Comparison of ENCODE assay signal across 1 cellular context in the genomic region with DNA sequence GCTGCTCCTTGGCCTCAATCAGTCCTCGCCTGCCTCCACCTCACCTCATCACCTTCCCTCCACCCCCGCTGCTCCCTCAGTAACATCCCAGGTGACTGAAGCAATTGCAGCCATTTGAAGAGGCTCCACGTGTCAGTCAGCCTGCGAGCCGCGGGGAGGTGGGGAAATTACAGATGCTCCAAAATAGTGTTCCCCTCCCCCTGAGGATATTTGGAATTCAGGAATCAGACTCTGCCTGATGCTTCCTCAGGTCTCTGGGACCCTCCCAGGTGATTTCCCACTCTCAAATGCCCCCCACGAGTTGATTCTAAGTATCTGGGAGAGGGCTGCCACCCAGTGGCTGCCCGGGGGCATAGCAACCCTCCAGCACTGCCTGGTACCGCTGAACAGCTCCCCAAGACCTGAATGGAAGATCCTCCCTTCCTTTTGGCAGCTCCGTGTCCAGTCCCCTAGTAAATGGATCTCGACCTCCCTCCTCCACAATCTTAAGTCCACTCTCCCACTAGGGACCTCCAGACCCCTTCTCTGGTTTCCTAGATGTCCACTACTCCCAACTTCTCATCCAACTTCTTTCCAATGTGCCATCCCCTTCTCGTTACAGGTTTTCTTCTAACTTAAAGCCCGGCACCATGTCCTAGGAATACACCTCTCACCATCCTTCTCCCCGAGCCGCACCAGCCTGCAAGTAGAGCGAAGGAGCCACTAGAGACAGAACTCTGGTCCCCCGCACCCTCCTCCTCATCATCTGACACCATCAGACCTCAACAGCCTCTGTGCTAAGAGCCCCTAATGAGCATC.
A peak's percentile ranks its signal among the peaks of the same experiment; 100 is the strongest.
TF ChIP-seq lines count a peak whose summit lies in the region.

No MANE protein-coding gene starts in this region.

TF ChIP-seq in K562, 482 proteins besides CTCF, POLR2A, EP300 and RAD21 (continues in another document):
- TF ChIP-seq ZNF408 (CRISPR knock-in tag; IDR thresholded peaks at IDR 0.05; ENCODE audit: low read depth): no peak
- TF ChIP-seq VEZF1 (CRISPR knock-in tag; IDR thresholded peaks at IDR 0.05): 0 out of 2 replicates have a peak, but pooled peaks have one; percentile 30
- no peak for TF ChIP-seq POLR3G (IDR thresholded peaks at IDR 0.05; ENCODE audit: extremely low read depth, insufficient read length, insufficient replicate concordance)
- no peak for TF ChIP-seq TAF7 (tag; IDR thresholded peaks at IDR 0.05)
- peak; percentile 35; the same call in 1 of the 2 replicates for TF ChIP-seq STAG1 (CRISPR knock-in tag; IDR thresholded peaks at IDR 0.05; ENCODE audit: borderline replicate concordance)
- no peak for TF ChIP-seq NR4A1 (CRISPR knock-in tag; IDR thresholded peaks at IDR 0.05)
- no peak for TF ChIP-seq NR4A1 (tag; IDR thresholded peaks at IDR 0.05)
- no peak for TF ChIP-seq SMAD2 (IDR thresholded peaks at IDR 0.05; ENCODE audit: low read depth, low read length)
- TF ChIP-seq, protein P1, sequence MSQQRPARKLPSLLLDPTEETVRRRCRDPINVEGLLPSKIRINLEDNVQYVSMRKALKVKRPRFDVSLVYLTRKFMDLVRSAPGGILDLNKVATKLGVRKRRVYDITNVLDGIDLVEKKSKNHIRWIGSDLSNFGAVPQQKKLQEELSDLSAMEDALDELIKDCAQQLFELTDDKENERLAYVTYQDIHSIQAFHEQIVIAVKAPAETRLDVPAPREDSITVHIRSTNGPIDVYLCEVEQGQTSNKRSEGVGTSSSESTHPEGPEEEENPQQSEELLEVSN (IDR thresholded peaks at IDR 0.05; ENCODE audit: borderline replicate concordance in 1 of 2, extremely low read depth in 1 of 2, insufficient read depth in 1 of 2, insufficient read length in 1 of 2, low read depth in 1 of 2, low read length in 1 of 2, poor library complexity in 1 of 2, severe bottlenecking in 1 of 2): peak; percentile 40 to 78
- TF ChIP-seq ZNF175 (CRISPR knock-in tag; IDR thresholded peaks at IDR 0.05; ENCODE audit: low read depth): no peak
- no peak for TF ChIP-seq THRAP3 (IDR thresholded peaks at IDR 0.05; ENCODE audit: borderline replicate concordance)
- TF ChIP-seq POLR2H (tag; IDR thresholded peaks at IDR 0.05; ENCODE audit: low read depth): no peak
- peak in 1 of 2 experiments; percentile 30; a peak in 1 of 4 replicates for TF ChIP-seq HDAC1 (IDR thresholded peaks at IDR 0.05)
- TF ChIP-seq, protein P2, sequence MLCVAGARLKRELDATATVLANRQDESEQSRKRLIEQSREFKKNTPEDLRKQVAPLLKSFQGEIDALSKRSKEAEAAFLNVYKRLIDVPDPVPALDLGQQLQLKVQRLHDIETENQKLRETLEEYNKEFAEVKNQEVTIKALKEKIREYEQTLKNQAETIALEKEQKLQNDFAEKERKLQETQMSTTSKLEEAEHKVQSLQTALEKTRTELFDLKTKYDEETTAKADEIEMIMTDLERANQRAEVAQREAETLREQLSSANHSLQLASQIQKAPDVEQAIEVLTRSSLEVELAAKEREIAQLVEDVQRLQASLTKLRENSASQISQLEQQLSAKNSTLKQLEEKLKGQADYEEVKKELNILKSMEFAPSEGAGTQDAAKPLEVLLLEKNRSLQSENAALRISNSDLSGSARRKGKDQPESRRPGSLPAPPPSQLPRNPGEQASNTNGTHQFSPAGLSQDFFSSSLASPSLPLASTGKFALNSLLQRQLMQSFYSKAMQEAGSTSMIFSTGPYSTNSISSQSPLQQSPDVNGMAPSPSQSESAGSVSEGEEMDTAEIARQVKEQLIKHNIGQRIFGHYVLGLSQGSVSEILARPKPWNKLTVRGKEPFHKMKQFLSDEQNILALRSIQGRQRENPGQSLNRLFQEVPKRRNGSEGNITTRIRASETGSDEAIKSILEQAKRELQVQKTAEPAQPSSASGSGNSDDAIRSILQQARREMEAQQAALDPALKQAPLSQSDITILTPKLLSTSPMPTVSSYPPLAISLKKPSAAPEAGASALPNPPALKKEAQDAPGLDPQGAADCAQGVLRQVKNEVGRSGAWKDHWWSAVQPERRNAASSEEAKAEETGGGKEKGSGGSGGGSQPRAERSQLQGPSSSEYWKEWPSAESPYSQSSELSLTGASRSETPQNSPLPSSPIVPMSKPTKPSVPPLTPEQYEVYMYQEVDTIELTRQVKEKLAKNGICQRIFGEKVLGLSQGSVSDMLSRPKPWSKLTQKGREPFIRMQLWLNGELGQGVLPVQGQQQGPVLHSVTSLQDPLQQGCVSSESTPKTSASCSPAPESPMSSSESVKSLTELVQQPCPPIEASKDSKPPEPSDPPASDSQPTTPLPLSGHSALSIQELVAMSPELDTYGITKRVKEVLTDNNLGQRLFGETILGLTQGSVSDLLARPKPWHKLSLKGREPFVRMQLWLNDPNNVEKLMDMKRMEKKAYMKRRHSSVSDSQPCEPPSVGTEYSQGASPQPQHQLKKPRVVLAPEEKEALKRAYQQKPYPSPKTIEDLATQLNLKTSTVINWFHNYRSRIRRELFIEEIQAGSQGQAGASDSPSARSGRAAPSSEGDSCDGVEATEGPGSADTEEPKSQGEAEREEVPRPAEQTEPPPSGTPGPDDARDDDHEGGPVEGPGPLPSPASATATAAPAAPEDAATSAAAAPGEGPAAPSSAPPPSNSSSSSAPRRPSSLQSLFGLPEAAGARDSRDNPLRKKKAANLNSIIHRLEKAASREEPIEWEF (CRISPR knock-in tag; IDR thresholded peaks at IDR 0.05): no peak
- no peak for TF ChIP-seq EHMT2 (IDR thresholded peaks at IDR 0.05)
- peak; percentile 91 for TF ChIP-seq CC2D1A (IDR thresholded peaks at IDR 0.05)
- no peak for TF ChIP-seq CHD2 (IDR thresholded peaks at IDR 0.05; ENCODE audit: low read depth, low read length)
- no peak for TF ChIP-seq ZNF282 (CRISPR knock-in tag; IDR thresholded peaks at IDR 0.05)
- TF ChIP-seq ZNF586 (CRISPR knock-in tag; conservative IDR thresholded peaks at IDR 0.05): no peak
- TF ChIP-seq TRIM28 (IDR thresholded peaks at IDR 0.05): no peak
- TF ChIP-seq, protein P3, sequence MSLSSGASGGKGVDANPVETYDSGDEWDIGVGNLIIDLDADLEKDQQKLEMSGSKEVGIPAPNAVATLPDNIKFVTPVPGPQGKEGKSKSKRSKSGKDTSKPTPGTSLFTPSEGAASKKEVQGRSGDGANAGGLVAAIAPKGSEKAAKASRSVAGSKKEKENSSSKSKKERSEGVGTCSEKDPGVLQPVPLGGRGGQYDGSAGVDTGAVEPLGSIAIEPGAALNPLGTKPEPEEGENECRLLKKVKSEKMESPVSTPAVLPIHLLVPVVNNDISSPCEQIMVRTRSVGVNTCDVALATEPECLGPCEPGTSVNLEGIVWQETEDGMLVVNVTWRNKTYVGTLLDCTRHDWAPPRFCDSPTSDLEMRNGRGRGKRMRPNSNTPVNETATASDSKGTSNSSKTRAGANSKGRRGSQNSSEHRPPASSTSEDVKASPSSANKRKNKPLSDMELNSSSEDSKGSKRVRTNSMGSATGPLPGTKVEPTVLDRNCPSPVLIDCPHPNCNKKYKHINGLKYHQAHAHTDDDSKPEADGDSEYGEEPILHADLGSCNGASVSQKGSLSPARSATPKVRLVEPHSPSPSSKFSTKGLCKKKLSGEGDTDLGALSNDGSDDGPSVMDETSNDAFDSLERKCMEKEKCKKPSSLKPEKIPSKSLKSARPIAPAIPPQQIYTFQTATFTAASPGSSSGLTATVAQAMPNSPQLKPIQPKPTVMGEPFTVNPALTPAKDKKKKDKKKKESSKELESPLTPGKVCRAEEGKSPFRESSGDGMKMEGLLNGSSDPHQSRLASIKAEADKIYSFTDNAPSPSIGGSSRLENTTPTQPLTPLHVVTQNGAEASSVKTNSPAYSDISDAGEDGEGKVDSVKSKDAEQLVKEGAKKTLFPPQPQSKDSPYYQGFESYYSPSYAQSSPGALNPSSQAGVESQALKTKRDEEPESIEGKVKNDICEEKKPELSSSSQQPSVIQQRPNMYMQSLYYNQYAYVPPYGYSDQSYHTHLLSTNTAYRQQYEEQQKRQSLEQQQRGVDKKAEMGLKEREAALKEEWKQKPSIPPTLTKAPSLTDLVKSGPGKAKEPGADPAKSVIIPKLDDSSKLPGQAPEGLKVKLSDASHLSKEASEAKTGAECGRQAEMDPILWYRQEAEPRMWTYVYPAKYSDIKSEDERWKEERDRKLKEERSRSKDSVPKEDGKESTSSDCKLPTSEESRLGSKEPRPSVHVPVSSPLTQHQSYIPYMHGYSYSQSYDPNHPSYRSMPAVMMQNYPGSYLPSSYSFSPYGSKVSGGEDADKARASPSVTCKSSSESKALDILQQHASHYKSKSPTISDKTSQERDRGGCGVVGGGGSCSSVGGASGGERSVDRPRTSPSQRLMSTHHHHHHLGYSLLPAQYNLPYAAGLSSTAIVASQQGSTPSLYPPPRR (CRISPR knock-in tag; IDR thresholded peaks at IDR 0.05; ENCODE audit: borderline replicate concordance): no peak
- no peak for TF ChIP-seq ZNF764 (CRISPR knock-in tag; IDR thresholded peaks at IDR 0.05; ENCODE audit: low read depth)
- TF ChIP-seq ZNF507 (tag; conservative IDR thresholded peaks at IDR 0.05): no peak
- TF ChIP-seq ZNF274 (IDR thresholded peaks at IDR 0.05; ENCODE audit: borderline replicate concordance, low read depth, low read length): no peak
- TF ChIP-seq ZNF655 (CRISPR knock-in tag; IDR thresholded peaks at IDR 0.05): no peak
- no peak for TF ChIP-seq HEY1 (CRISPR knock-in tag; IDR thresholded peaks at IDR 0.05; ENCODE audit: borderline replicate concordance)
- no peak for TF ChIP-seq SREBF2 (CRISPR knock-in tag; IDR thresholded peaks at IDR 0.05)
- TF ChIP-seq SUPT5H (IDR thresholded peaks at IDR 0.05): no peak
- no peak for TF ChIP-seq IFI16 (CRISPR knock-in tag; IDR thresholded peaks at IDR 0.05)
- no peak for TF ChIP-seq ZNF431 (CRISPR knock-in tag; IDR thresholded peaks at IDR 0.05)
- no peak for TF ChIP-seq PHF20 (IDR thresholded peaks at IDR 0.05; ENCODE audit: partially characterized antibody)
- no peak for TF ChIP-seq XRCC3 (IDR thresholded peaks at IDR 0.05)
- no peak for TF ChIP-seq ESRRB (CRISPR knock-in tag; IDR thresholded peaks at IDR 0.05; ENCODE audit: borderline replicate concordance)
- TF ChIP-seq, protein P4, sequence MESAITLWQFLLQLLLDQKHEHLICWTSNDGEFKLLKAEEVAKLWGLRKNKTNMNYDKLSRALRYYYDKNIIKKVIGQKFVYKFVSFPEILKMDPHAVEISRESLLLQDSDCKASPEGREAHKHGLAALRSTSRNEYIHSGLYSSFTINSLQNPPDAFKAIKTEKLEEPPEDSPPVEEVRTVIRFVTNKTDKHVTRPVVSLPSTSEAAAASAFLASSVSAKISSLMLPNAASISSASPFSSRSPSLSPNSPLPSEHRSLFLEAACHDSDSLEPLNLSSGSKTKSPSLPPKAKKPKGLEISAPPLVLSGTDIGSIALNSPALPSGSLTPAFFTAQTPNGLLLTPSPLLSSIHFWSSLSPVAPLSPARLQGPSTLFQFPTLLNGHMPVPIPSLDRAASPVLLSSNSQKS (CRISPR knock-in tag; IDR thresholded peaks at IDR 0.05): no peak
- no peak for TF ChIP-seq SMAD3 (CRISPR knock-in tag; conservative IDR thresholded peaks at IDR 0.05)
- no peak for TF ChIP-seq ZNF253 (CRISPR knock-in tag; conservative IDR thresholded peaks at IDR 0.05)
- TF ChIP-seq CAMTA2 (CRISPR knock-in tag; conservative IDR thresholded peaks at IDR 0.05): no peak
- 0 out of 2 replicates have a peak, but pooled peaks have one; percentile 23 for TF ChIP-seq ZBTB33 (CRISPR knock-in tag; IDR thresholded peaks at IDR 0.05)
- peak; percentile 22; the same call in 1 of the 2 replicates for TF ChIP-seq CEBPB (tag; IDR thresholded peaks at IDR 0.05)
- TF ChIP-seq MBD2 (IDR thresholded peaks at IDR 0.05; ENCODE audit: borderline replicate concordance, low read depth): no peak
- TF ChIP-seq ID3 (CRISPR knock-in tag; IDR thresholded peaks at IDR 0.05): no peak
- no peak for TF ChIP-seq ID3 (tag; IDR thresholded peaks at IDR 0.05)
- TF ChIP-seq MAZ (CRISPR knock-in tag; conservative IDR thresholded peaks at IDR 0.05 in 1 of 2, IDR thresholded peaks at IDR 0.05 in 1 of 2): peak; percentile 33 to 70; a peak in 2 of 4 replicates
- TF ChIP-seq RBBP5 (IDR thresholded peaks at IDR 0.05; ENCODE audit: borderline replicate concordance, insufficient read depth, low read length, poor library complexity, severe bottlenecking): peak; percentile 11
- TF ChIP-seq CBFA2T3 (IDR thresholded peaks at IDR 0.05): 0 out of 2 replicates have a peak, but pooled peaks have one; percentile 15
- 0 out of 2 replicates have a peak, but pooled peaks have one; percentile 22 for TF ChIP-seq ZBTB7A (IDR thresholded peaks at IDR 0.05; ENCODE audit: borderline replicate concordance, control insufficient read depth, low read depth, low read length)
- TF ChIP-seq ZBTB17 (CRISPR knock-in tag; IDR thresholded peaks at IDR 0.05): no peak
